ENCODE assay signal across 26 cellular contexts in the genomic region with DNA sequence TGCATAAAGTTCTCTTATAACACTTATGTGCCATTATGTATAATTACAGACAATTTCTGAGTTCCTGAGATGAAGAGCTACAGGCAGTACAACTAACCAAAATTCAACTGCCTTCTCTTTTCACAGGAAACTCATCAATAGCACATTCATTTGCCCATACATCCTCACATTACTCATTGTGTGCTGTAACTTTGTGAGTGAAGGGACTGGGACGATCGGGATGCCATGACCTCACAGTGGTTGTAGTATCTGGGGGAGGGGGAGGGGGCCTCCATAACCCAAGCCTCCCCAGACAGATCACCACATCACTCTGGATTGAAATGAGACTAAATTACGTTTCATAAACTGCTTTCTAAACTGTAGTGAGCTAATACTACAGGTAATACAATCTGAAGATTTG.
"Had no signal": no experiment of that assay in that cellular context is flagged by ENCODE, and none has a peak within 500 bp of the region (broad histone marks: within the 10 kb centered on the region; RNA-seq: fewer than 3 reads in every experiment).

No MANE protein-coding gene starts in this region.

- H3K9me3 ChIP-seq: body of pancreas, pancreas, right lobe of liver, suprapubic skin, transverse colon, vagina had no signal

- H3K4me1 ChIP-seq: body of pancreas, pancreas, suprapubic skin, transverse colon, vagina had no signal

- ATAC-seq: activated CD8-positive, alpha-beta memory T cell treated with anti-CD3 and anti-CD28 coated beads, Interleukin-2, amount 10 ng/mL, durations not matched to agents 7 days and 5 days; body of pancreas; left ventricle myocardium superior; naive thymus-derived CD8-positive, alpha-beta T cell; right lobe of liver; stimulated activated naive CD8-positive, alpha-beta T cell treated with anti-CD3 and anti-CD28 coated beads, Interleukin-15, amount 100 ng/mL, for 72 hours had no signal

- H3K27me3 ChIP-seq: body of pancreas, dorsolateral prefrontal cortex, pancreas, right lobe of liver, suprapubic skin, transverse colon, vagina had no signal

- H3K27ac ChIP-seq: body of pancreas, dorsolateral prefrontal cortex, pancreas, right lobe of liver, suprapubic skin, transverse colon, vagina had no signal

- H3K4me3 ChIP-seq: body of pancreas, dorsolateral prefrontal cortex, pancreas, right lobe of liver, suprapubic skin, transverse colon, vagina had no signal

- FAIRE-seq: colon, pancreas, small intestine had no signal

- H3K36me3 ChIP-seq: pancreas, right lobe of liver, suprapubic skin, transverse colon, vagina had no signal

- DNase-seq: activated CD4-positive, alpha-beta memory T cell treated with anti-CD3 and anti-CD28 coated beads, Interleukin-2, amount 10 ng/mL, durations not matched to agents 7 days and 5 days; activated CD4-positive, alpha-beta T cell treated with anti-CD3 and anti-CD28 coated beads for 48 hours; activated CD4-positive, CD25-positive, alpha-beta regulatory T cell; activated CD8-positive, alpha-beta memory T cell treated with anti-CD3 and anti-CD28 coated beads, Interleukin-2, amount 10 ng/mL, durations not matched to agents 7 days and 5 days; activated naive CD4-positive, alpha-beta T cell treated with Interleukin-2 at 50 U/mL for 16 hours; activated naive CD8-positive, alpha-beta T cell treated with anti-CD3 and anti-CD28 coated beads, Interleukin-2, amount 10 ng/mL, durations not matched to agents 7 days and 5 days; activated T-cell treated with anti-CD3 and anti-CD28 coated beads, Interleukin-2, amount 50 U/mL, for 24 hours; amygdala; body of pancreas; central memory CD4-positive, alpha-beta T cell; dorsolateral prefrontal cortex; erythroblast; immature natural killer cell; kidney glomerular epithelial cell; left ventricle myocardium superior; naive thymus-derived CD8-positive, alpha-beta T cell; pancreas; right lobe of liver; stimulated activated CD4-positive, alpha-beta T cell treated with anti-CD3 and anti-CD28 coated beads, Interleukin-15, amount 100 ng/mL, for 24 hours; stimulated activated CD4-positive, alpha-beta T cell treated with anti-CD3 and anti-CD28 coated beads, Interleukin-2, amount 100 ng/mL, for 48 hours; stimulated activated naive CD8-positive, alpha-beta T cell treated with anti-CD3 and anti-CD28 coated beads, Interleukin-15, amount 100 ng/mL, for 72 hours; transverse colon had no signal
